In genomic region chr2:122138561-122138960, GRCh38 we compare ENCODE assay signal across 33 cellular contexts.
"Had no signal": no experiment of that assay in that cellular context is flagged by ENCODE, and none has a peak within 500 bp of the region (broad histone marks: within the 10 kb centered on the region; RNA-seq: fewer than 3 reads in every experiment).

No MANE protein-coding gene starts in this region.

- DNase-seq: activated CD4-positive, alpha-beta memory T cell treated with anti-CD3 and anti-CD28 coated beads, Interleukin-2, amount 10 ng/mL, durations not matched to agents 7 days and 5 days; activated CD4-positive, alpha-beta T cell treated with anti-CD3 and anti-CD28 coated beads for 1 hour; activated CD4-positive, alpha-beta T cell treated with anti-CD3 and anti-CD28 coated beads for 48 hours; activated CD4-positive, CD25-positive, alpha-beta regulatory T cell; activated CD8-positive, alpha-beta memory T cell treated with anti-CD3 and anti-CD28 coated beads for 24 hours; activated effector memory CD4-positive, alpha-beta T cell treated with anti-CD3 and anti-CD28 coated beads, Interleukin-2, amount 50 U/mL, for 16 hours; activated naive CD4-positive, alpha-beta T cell; activated naive CD4-positive, alpha-beta T cell treated with anti-CD3 and anti-CD28 coated beads, Interleukin-2, amount 50 U/mL, for 16 hours; activated naive CD8-positive, alpha-beta T cell treated with anti-CD3 and anti-CD28 coated beads for 36 hours; activated T-cell treated with anti-CD3 and anti-CD28 coated beads, Interleukin-2, amount 50 U/mL, for 1 hour; activated T-cell treated with anti-CD3 and anti-CD28 coated beads, Interleukin-2, amount 50 U/mL, for 72 hours; amniotic stem cell; aorta; brain microvascular endothelial cell; central memory CD4-positive, alpha-beta T cell; Karpas-422; NCI-H1105; NCI-H1417 treated with DMSO at 0.1 percent for 48 hours; NCI-H2029; NCI-H345; NCI-H510A; NCI-H526; NCI-H748 treated with DMSO at 0.1 percent for 48 hours; NK-92 treated with Interleukin-12 subunit alpha and Interleukin-12 subunit beta, amount 100 ng/mL, for 24 hours; PC-3; Peyer's patch; RPMI8226; SHP77 treated with DMSO at 0.1 percent for 48 hours; T-cell; T-helper 2 cell; T-helper 9 cell had no signal

- ATAC-seq: activated T-cell treated with anti-CD3 and anti-CD28 coated beads, Interleukin-2, amount 50 U/mL, for 72 hours; activated T-helper 17 cell treated with anti-CD3 and anti-CD28 coated beads, Interleukin-2, amount 50 U/mL, for 72 hours; PC-3; SK-N-SH treated with all-trans-retinoic acid at 6 μM for 48 hours; T-cell had no signal
